In genomic region chr3:32424581-32425250, GRCh38 we compare ENCODE assay signal across 14 cellular contexts. TPM values are rescaled to one million over a fixed set of nuclear protein-coding genes. Genes with fewer than 3 reads are reported as not detected.
A peak's percentile ranks its signal among the peaks of the same experiment; 100 is the strongest.
DNase-seq lines count a peak whose midpoint lies in the region; ATAC-seq and TF ChIP-seq lines count a peak whose summit lies in the region.
"Had no signal": no experiment of that assay in that cellular context is flagged by ENCODE, and none has a peak within 500 bp of the region (broad histone marks: within the 10 kb centered on the region; RNA-seq: fewer than 3 reads in every experiment).

No MANE protein-coding gene starts in this region.

- H3K4me1 ChIP-seq in upper lobe of right lung = peaks cover 59% of the 10 kb centered on the region

- peaks cover 88% of the 10 kb centered on the region for H3K4me1 Mint-ChIP-seq in activated B cell treated with CpG ODN at 0.5 μM for 24 hours

- no peaks in the 10 kb centered on the region for H3K36me3 ChIP-seq in upper lobe of right lung

- ATAC-seq in activated B cell treated with CpG ODN at 0.5 μM for 24 hours (ENCODE audit: low read depth) = no peak
- no peak for ATAC-seq in upper lobe of right lung
- ATAC-seq in HG03139 (IDR thresholded peaks at IDR 0.05; ENCODE audit: unreplicated experiment) = no peak

- H3K4me3 Mint-ChIP-seq in activated B cell treated with CpG ODN at 0.5 μM for 24 hours = peak overlapping the region; percentile 21

- peak overlapping the region; percentile 21 for H3K27ac ChIP-seq in upper lobe of right lung

- DNase-seq in stimulated activated CD4-positive, alpha-beta T cell treated with anti-CD3 and anti-CD28 coated beads, Interleukin-4, amount 100 ng/mL, for 24 hours = peak; percentile 2
- no peak for DNase-seq in stimulated activated CD4-positive, alpha-beta T cell treated with anti-CD3 and anti-CD28 coated beads, Interleukin-12 subunit alpha, Interleukin-12 subunit beta, amount 100 ng/mL, for 4 hours
- no peak for DNase-seq in activated B cell treated with CpG ODN at 0.5 μM for 24 hours
- peak; percentile 40 for DNase-seq in islet precursor cell
- no peak for DNase-seq in upper lobe of right lung
- no peak for DNase-seq in GM19240 (ENCODE audit: insufficient read length, low spot score)
- no peak for DNase-seq in GOT3 (lab: John Stamatoyannopoulos, UW)
- DNase-seq: AML-193, KG1, kidney glomerular epithelial cell, NCI-H187 treated with DMSO at 0.1 percent for 48 hours, NCI-H748 treated with DMSO at 0.1 percent for 48 hours, SHP77 had no signal

- no peaks in the 10 kb centered on the region for H3K27me3 ChIP-seq in upper lobe of right lung

- H3K36me3 Mint-ChIP-seq in activated B cell treated with CpG ODN at 0.5 μM for 24 hours (ENCODE audit: low read depth) = no peaks in the 10 kb centered on the region

- H3K4me3 ChIP-seq in upper lobe of right lung = no peak overlapping the region

- peak overlapping the region; percentile 88 for H3K27ac Mint-ChIP-seq in activated B cell treated with CpG ODN at 0.5 μM for 24 hours

- CTCF ChIA-PET in activated B cell treated with CpG ODN at 0.5 μM for 24 hours (lab: Charles Lee) = interaction anchor here (1.0 to 7.2 kb wide), 8 partner anchors 8 to 45 kb away, joined by 3 to 33 read pairs (median 4); no protein-coding TSS in a partner anchor

- TF ChIP-seq CTCF in activated B cell treated with CpG ODN at 0.5 μM for 24 hours (IDR thresholded peaks at IDR 0.05) = no peak
- TF ChIP-seq CTCF in upper lobe of right lung (IDR thresholded peaks at IDR 0.05) = no peak

- H3K9me3 ChIP-seq in upper lobe of right lung = no peaks in the 10 kb centered on the region

- no peaks in the 10 kb centered on the region for H3K27me3 Mint-ChIP-seq in activated B cell treated with CpG ODN at 0.5 μM for 24 hours

- H3K9me3 Mint-ChIP-seq in activated B cell treated with CpG ODN at 0.5 μM for 24 hours = no peaks in the 10 kb centered on the region

- intact Hi-C loops in activated B cell treated with CpG ODN at 0.5 μM for 24 hours (cut with micrococcal nuclease) = no loop called here
- intact Hi-C loops in upper lobe of right lung (cut with DNase I) = no loop called here

- POLR2A ChIA-PET in activated B cell treated with CpG ODN at 0.5 μM for 24 hours (lab: Charles Lee) = interaction anchor here (0.6 to 13.3 kb wide), 13 partner anchors 8 to 587 kb away, joined by 3 to 272 read pairs (median 5); partner anchors contain the start of genes CMTM6 and CMTM7

RNA-seq across cellular contexts. Expression of gene CMTM7, which starts 33.1 kb away (rescaled TPM):
- total RNA-seq in activated B cell treated with CpG ODN at 0.5 μM for 24 hours = 70.5 and 82.1 TPM in 2 replicates
- total RNA-seq in upper lobe of right lung = 53.2 TPM

Comparison
In these comparisons a context has a peak if more than half of its experiments do, and no peak if none do; other contexts are left out.
1. DNase-seq: peak in stimulated activated CD4-positive, alpha-beta T cell treated with anti-CD3 and anti-CD28 coated beads, Interleukin-4, amount 100 ng/mL, for 24 hours (single experiment) and islet precursor cell (single experiment); none in stimulated activated CD4-positive, alpha-beta T cell treated with anti-CD3 and anti-CD28 coated beads, Interleukin-12 subunit alpha, Interleukin-12 subunit beta, amount 100 ng/mL, for 4 hours (single experiment), activated B cell treated with CpG ODN at 0.5 μM for 24 hours (single experiment), upper lobe of right lung (single experiment), GM19240 (single experiment) and GOT3 (single experiment).